In the genomic region with DNA sequence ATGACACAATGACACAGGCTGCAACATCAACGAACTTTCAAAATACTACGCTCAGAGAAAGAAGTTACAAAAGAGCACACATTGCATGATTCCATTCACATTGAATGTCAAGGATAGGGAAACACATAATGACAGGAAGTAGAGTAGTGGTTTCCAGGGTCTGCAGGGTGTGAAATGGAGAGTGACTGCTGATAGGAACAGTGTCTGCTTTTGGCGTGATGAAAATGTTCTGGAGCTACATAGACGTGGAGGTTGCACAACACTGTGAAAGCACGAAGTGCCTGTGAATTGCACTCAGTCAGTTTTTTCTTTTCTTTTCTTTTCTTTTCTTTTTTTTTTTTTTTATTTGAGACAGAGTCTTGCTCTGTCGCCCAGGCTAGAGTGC, we compare ENCODE assay signal across 10 cellular contexts.
"Had no signal": no experiment of that assay in that cellular context is flagged by ENCODE, and none has a peak within 500 bp of the region (broad histone marks: within the 10 kb centered on the region; RNA-seq: fewer than 3 reads in every experiment).

No MANE protein-coding gene starts in this region.

- DNase-seq: activated CD4-positive, alpha-beta T cell treated with anti-CD3 and anti-CD28 coated beads, Interleukin-2, amount 50 U/mL, for 4 hours; activated effector memory CD4-positive, alpha-beta T cell treated with anti-CD3 and anti-CD28 coated beads, Interleukin-2, amount 50 U/mL, for 16 hours; activated T-cell treated with anti-CD3 and anti-CD28 coated beads, Interleukin-2, amount 50 U/mL, for 1 hour; glutamatergic neuron; naive thymus-derived CD8-positive, alpha-beta T cell; right cardiac atrium; tibial artery had no signal

- H3K27me3 ChIP-seq: tibial artery, vagina had no signal

- H3K4me2 ChIP-seq: smooth muscle cell had no signal

- ATAC-seq: naive thymus-derived CD8-positive, alpha-beta T cell; stimulated activated effector memory CD8-positive, alpha-beta T cell treated with anti-CD3 and anti-CD28 coated beads, Interleukin-12 subunit alpha, Interleukin-12 subunit beta, amount 100 ng/mL, for 72 hours had no signal

- H3K4me3 ChIP-seq: smooth muscle cell, tibial artery, vagina had no signal

- H3K36me3 ChIP-seq: tibial artery, vagina had no signal

- H3K27ac ChIP-seq: tibial artery, vagina had no signal

- H3K4me1 ChIP-seq: tibial artery, vagina had no signal
